ENCODE assay signal across 1 cellular context in genomic region chr20:54123587-54124180, GRCh38.
TF ChIP-seq lines count a peak whose summit lies in the region.

No MANE protein-coding gene starts in this region.

TF ChIP-seq in HepG2, 621 proteins besides CTCF, POLR2A, EP300 and RAD21 (continued from another document and continues in another):
- TF ChIP-seq ZNF318 (CRISPR knock-in tag; IDR thresholded peaks at IDR 0.05) (peak; percentile 98), GATAD1 (CRISPR knock-in tag; IDR thresholded peaks at IDR 0.05) (peak; percentile 81), ZNF44 (CRISPR knock-in tag; IDR thresholded peaks at IDR 0.05) (peak; percentile 98), SIX1 (CRISPR knock-in tag; IDR thresholded peaks at IDR 0.05; ENCODE audit: borderline replicate concordance) (peak; percentile 91), CEBPZ (IDR thresholded peaks at IDR 0.05; ENCODE audit: low read length) (no peak), ZNF674 (CRISPR knock-in tag; IDR thresholded peaks at IDR 0.05; ENCODE audit: low read depth) (no peak), ZNF782 (CRISPR knock-in tag; IDR thresholded peaks at IDR 0.05; ENCODE audit: borderline replicate concordance) (0 out of 2 replicates have a peak, but pooled peaks have one; percentile 44), NR0B2 (CRISPR knock-in tag; IDR thresholded peaks at IDR 0.05) (no peak), DRAP1 (CRISPR knock-in tag; IDR thresholded peaks at IDR 0.05) (peak; percentile 86; the same call in 1 of the 2 replicates), DMTF1 (CRISPR knock-in tag; IDR thresholded peaks at IDR 0.05) (no peak), TMF1 (CRISPR knock-in tag; IDR thresholded peaks at IDR 0.05; ENCODE audit: low read depth) (no peak), DPF2 (CRISPR knock-in tag; IDR thresholded peaks at IDR 0.05; ENCODE audit: borderline replicate concordance, low read depth) (peak; percentile 95), ZNF569 (CRISPR knock-in tag; IDR thresholded peaks at IDR 0.05; ENCODE audit: borderline replicate concordance) (no peak), ZFP36L1 (CRISPR knock-in tag; IDR thresholded peaks at IDR 0.05) (peak; percentile 84; the same call in 1 of the 2 replicates), NONO (IDR thresholded peaks at IDR 0.05) (no peak), NONO (CRISPR knock-in tag; conservative IDR thresholded peaks at IDR 0.05) (no peak; the same call in 1 of the 2 replicates), ARNT2 (CRISPR knock-in tag; IDR thresholded peaks at IDR 0.05; ENCODE audit: low read depth) (peak; percentile 85), ZBTB8A (CRISPR knock-in tag; IDR thresholded peaks at IDR 0.05; ENCODE audit: borderline replicate concordance, low read depth) (no peak)
- TF ChIP-seq, protein P1, sequence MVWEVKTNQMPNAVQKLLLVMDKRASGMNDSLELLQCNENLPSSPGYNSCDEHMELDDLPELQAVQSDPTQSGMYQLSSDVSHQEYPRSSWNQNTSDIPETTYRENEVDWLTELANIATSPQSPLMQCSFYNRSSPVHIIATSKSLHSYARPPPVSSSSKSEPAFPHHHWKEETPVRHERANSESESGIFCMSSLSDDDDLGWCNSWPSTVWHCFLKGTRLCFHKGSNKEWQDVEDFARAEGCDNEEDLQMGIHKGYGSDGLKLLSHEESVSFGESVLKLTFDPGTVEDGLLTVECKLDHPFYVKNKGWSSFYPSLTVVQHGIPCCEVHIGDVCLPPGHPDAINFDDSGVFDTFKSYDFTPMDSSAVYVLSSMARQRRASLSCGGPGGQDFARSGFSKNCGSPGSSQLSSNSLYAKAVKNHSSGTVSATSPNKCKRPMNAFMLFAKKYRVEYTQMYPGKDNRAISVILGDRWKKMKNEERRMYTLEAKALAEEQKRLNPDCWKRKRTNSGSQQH (CRISPR knock-in tag; IDR thresholded peaks at IDR 0.05; ENCODE audit: low read depth), result peak; percentile 88; the same call in 1 of the 2 replicates
- TF ChIP-seq, protein P2, sequence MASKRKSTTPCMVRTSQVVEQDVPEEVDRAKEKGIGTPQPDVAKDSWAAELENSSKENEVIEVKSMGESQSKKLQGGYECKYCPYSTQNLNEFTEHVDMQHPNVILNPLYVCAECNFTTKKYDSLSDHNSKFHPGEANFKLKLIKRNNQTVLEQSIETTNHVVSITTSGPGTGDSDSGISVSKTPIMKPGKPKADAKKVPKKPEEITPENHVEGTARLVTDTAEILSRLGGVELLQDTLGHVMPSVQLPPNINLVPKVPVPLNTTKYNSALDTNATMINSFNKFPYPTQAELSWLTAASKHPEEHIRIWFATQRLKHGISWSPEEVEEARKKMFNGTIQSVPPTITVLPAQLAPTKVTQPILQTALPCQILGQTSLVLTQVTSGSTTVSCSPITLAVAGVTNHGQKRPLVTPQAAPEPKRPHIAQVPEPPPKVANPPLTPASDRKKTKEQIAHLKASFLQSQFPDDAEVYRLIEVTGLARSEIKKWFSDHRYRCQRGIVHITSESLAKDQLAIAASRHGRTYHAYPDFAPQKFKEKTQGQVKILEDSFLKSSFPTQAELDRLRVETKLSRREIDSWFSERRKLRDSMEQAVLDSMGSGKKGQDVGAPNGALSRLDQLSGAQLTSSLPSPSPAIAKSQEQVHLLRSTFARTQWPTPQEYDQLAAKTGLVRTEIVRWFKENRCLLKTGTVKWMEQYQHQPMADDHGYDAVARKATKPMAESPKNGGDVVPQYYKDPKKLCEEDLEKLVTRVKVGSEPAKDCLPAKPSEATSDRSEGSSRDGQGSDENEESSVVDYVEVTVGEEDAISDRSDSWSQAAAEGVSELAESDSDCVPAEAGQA (IDR thresholded peaks at IDR 0.05; ENCODE audit: low read depth), result peak; percentile 88
- TF ChIP-seq, protein P2 (CRISPR knock-in tag; IDR thresholded peaks at IDR 0.05; ENCODE audit: borderline replicate concordance), result no peak
- TF ChIP-seq, protein P3, sequence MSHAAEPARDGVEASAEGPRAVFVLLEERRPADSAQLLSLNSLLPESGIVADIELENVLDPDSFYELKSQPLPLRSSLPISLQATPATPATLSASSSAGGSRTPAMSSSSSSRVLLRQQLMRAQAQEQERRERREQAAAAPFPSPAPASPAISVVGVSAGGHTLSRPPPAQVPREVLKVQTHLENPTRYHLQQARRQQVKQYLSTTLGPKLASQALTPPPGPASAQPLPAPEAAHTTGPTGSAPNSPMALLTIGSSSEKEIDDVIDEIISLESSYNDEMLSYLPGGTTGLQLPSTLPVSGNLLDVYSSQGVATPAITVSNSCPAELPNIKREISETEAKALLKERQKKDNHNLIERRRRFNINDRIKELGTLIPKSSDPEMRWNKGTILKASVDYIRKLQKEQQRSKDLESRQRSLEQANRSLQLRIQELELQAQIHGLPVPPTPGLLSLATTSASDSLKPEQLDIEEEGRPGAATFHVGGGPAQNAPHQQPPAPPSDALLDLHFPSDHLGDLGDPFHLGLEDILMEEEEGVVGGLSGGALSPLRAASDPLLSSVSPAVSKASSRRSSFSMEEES (CRISPR knock-in tag; IDR thresholded peaks at IDR 0.05), result peak; percentile 95
